ENCODE assay signal across 21 cellular contexts in genomic region chr20:57647006-57647932, GRCh38. TPM values are rescaled to one million over a fixed set of nuclear protein-coding genes. Genes with fewer than 3 reads are reported as not detected.
DNase-seq lines count a peak whose midpoint lies in the region; ATAC-seq and TF ChIP-seq lines count a peak whose summit lies in the region.
"Had no signal": no experiment of that assay in that cellular context is flagged by ENCODE, and none has a peak within 500 bp of the region (broad histone marks: within the 10 kb centered on the region; RNA-seq: fewer than 3 reads in every experiment).

No MANE protein-coding gene starts in this region.

- H4K91ac ChIP-seq in neuronal stem cell (ENCODE audit: low read depth, low read length, poor library complexity) = no peak overlapping the region

- H3K4me2 ChIP-seq in SK-N-SH (no peak overlapping the region), neuronal stem cell (ENCODE audit: insufficient read depth, low read length, poor library complexity, severe bottlenecking) (no peak overlapping the region)
- H3K4me2 ChIP-seq: PC-9 had no signal

- no peak overlapping the region for H3K4ac ChIP-seq in neuronal stem cell (ENCODE audit: low read length)

- no peak overlapping the region for H2AK5ac ChIP-seq in neuronal stem cell (ENCODE audit: low read depth, low read length)

- 81% methylated on average over 12 of the region's 12 CpGs for WGBS in SK-N-SH (ENCODE audit: low lambda C conversion rate)
- 82% methylated on average over 12 of the region's 12 CpGs for WGBS in esophagus muscularis mucosa
- WGBS in neuronal stem cell (ENCODE audit: extremely low coverage in 2 of 2, insufficient read length in 2 of 2, insufficient replicate concordance in 1 of 2), 2 donors = no CpG with 5 or more reads among the region's 12 CpGs

- H3K4me1 ChIP-seq in SK-N-SH (ENCODE audit: control insufficient read depth in 1 of 2, insufficient read depth in 2 of 2, low read depth in 1 of 2, low read length in 1 of 2) (no peaks in the 10 kb centered on the region), esophagus muscularis mucosa (no peaks in the 10 kb centered on the region), neuronal stem cell (ENCODE audit: control insufficient read depth in 2 of 2, insufficient read depth in 1 of 2, low read depth in 1 of 2, low read length in 2 of 2) (no peaks in the 10 kb centered on the region)

- H3K27ac ChIP-seq in SK-N-SH (ENCODE audit: low read depth in 2 of 2, low read length in 1 of 2) = no peak overlapping the region
- peak overlapping the region; percentile 46 for H3K27ac ChIP-seq in 22Rv1
- H3K27ac ChIP-seq in esophagus muscularis mucosa (replicated peaks in 1 of 4) = no peak overlapping the region
- no peak overlapping the region for H3K27ac ChIP-seq in neuronal stem cell (replicated peaks; ENCODE audit: low read length)
- H3K27ac ChIP-seq: PC-9 had no signal

- H3K18ac ChIP-seq in neuronal stem cell (ENCODE audit: low read length) = peak overlapping the region; percentile 13

- no peaks in the 10 kb centered on the region for H3K9me2 ChIP-seq in SK-N-SH

- H3K27me3 ChIP-seq in SK-N-SH (ENCODE audit: insufficient read depth) (no peaks in the 10 kb centered on the region; the same call in 1 of the 2 replicates), esophagus muscularis mucosa (no peaks in the 10 kb centered on the region), neuronal stem cell (ENCODE audit: control insufficient read depth in 3 of 3, insufficient read depth in 3 of 3, low read depth in 1 of 3, low read length in 3 of 3) (peaks cover 0 to under 1% (median 0%) of the 10 kb centered on the region in 3 experiments)

- H2BK12ac ChIP-seq in neuronal stem cell (ENCODE audit: low read length) = no peak overlapping the region

- ATAC-seq in SK-N-SH treated with all-trans-retinoic acid at 6 μM for 48 hours = no peak
- no peak for ATAC-seq in GM21528 (IDR thresholded peaks at IDR 0.05; ENCODE audit: low FRiP score, unreplicated experiment)

- TF ChIP-seq CTCF in SK-N-SH (IDR thresholded peaks at IDR 0.05) = no peak
- no peak for TF ChIP-seq CTCF in 22Rv1 (IDR thresholded peaks at IDR 0.05)
- no peak for TF ChIP-seq CTCF in esophagus muscularis mucosa (IDR thresholded peaks at IDR 0.05)

- H3K79me2 ChIP-seq in SK-N-SH (ENCODE audit: insufficient read depth) = no peaks in the 10 kb centered on the region

- no peak overlapping the region for H2BK120ac ChIP-seq in neuronal stem cell (ENCODE audit: low read depth, low read length)

- H3F3A ChIP-seq in SK-N-SH (replicated peaks; ENCODE audit: insufficient read depth) = no peaks in the 10 kb centered on the region

- H2AFZ ChIP-seq in SK-N-SH (ENCODE audit: low read depth) (no peak overlapping the region), neuronal stem cell (ENCODE audit: low read length) (no peak overlapping the region)
- H2AFZ ChIP-seq: PC-9 had no signal

- H3K36me3 ChIP-seq in SK-N-SH (replicated peaks in 1 of 2; ENCODE audit: control insufficient read depth in 1 of 2, insufficient read depth in 2 of 2, low read length in 1 of 2) (peaks cover 6 to 31% of the 10 kb centered on the region in 2 experiments), esophagus muscularis mucosa (peaks cover 5 to 25% (median 15%) of the 10 kb centered on the region in 4 donors), neuronal stem cell (replicated peaks in 1 of 2; ENCODE audit: control insufficient read depth in 2 of 2, insufficient read depth in 2 of 2, low read length in 2 of 2) (no peaks in the 10 kb centered on the region)

- TF ChIP-seq RAD21 in SK-N-SH (IDR thresholded peaks at IDR 0.05; ENCODE audit: low read length) = no peak

- no peak overlapping the region for H2BK5ac ChIP-seq in neuronal stem cell (ENCODE audit: low read length)

- no peak overlapping the region for H3K14ac ChIP-seq in neuronal stem cell (ENCODE audit: low read length)

- DNase-seq in SK-N-SH (peak; percentile 11), esophagus muscularis mucosa (ENCODE audit: extremely low spot score) (peak; percentile 89), neuronal stem cell (ENCODE audit: low spot score) (no peak), NCI-H774 (lab: John Stamatoyannopoulos, UW) (no peak), ureter (ENCODE audit: low spot score) (no peak)
- DNase-seq: C1 segment of cervical spinal cord, DMS153, EL, HFFc6, KG1, NCI-H1092, NCI-H1694, NCI-H345, NCI-H526 treated with DMSO at 0.1 percent for 48 hours, PC-9, SHP77 treated with DMSO at 0.1 percent for 48 hours had no signal

- intact Hi-C loops in esophagus muscularis mucosa (cut with DNase I) = no loop called here

- no peak for TF ChIP-seq POLR2A in esophagus muscularis mucosa (IDR thresholded peaks at IDR 0.05; ENCODE audit: low read depth)

- no peaks in the 10 kb centered on the region for H4K20me1 ChIP-seq in SK-N-SH (ENCODE audit: insufficient read depth)

- H3K79me1 ChIP-seq in neuronal stem cell (ENCODE audit: low read depth, low read length) = no peaks in the 10 kb centered on the region

- no peak for TF ChIP-seq EP300 in SK-N-SH (IDR thresholded peaks at IDR 0.05; ENCODE audit: borderline replicate concordance in 1 of 2, low read depth in 1 of 2, low read length in 1 of 2)
- no peak for TF ChIP-seq EP300 in esophagus muscularis mucosa (IDR thresholded peaks at IDR 0.05)

- POLR2A ChIA-PET in SK-N-SH (lab: Yijun Ruan, JAX) = no interaction called here

- no peaks in the 10 kb centered on the region for H3K9me3 ChIP-seq in SK-N-SH
- peaks cover 0 to 12% (median 3%) of the 10 kb centered on the region in 4 donors for H3K9me3 ChIP-seq in esophagus muscularis mucosa
- H3K9me3 ChIP-seq in neuronal stem cell (replicated peaks in 1 of 2; ENCODE audit: control insufficient read depth in 2 of 2, insufficient read depth in 1 of 2, low read depth in 1 of 2, low read length in 2 of 2) = peaks cover 0 to 5% of the 10 kb centered on the region in 2 donors

- H3K23ac ChIP-seq in neuronal stem cell (ENCODE audit: low read depth, low read length, poor library complexity) = peak overlapping the region; percentile 52

- CTCF ChIA-PET in SK-N-SH (lab: Yijun Ruan, JAX) = interaction anchor here (0.9 to 2.2 kb wide), 7 partner anchors 45 to 538 kb away, joined by 3 to 12 read pairs (median 3); no protein-coding TSS in a partner anchor

- H3K4me3 ChIP-seq in SK-N-SH (ENCODE audit: low read depth in 2 of 2, low read length in 1 of 2) (no peak overlapping the region), esophagus muscularis mucosa (no peak overlapping the region), neuronal stem cell (ENCODE audit: low read length in 2 of 2) (no peak overlapping the region)
- H3K4me3 ChIP-seq: PC-9 had no signal

- H2BK15ac ChIP-seq in neuronal stem cell (ENCODE audit: low read length) = no peak overlapping the region

- H3K9ac ChIP-seq in SK-N-SH = no peak overlapping the region
- H3K9ac ChIP-seq in neuronal stem cell (ENCODE audit: low read depth, low read length, poor library complexity) = no peak overlapping the region

- no peak overlapping the region for H4K8ac ChIP-seq in neuronal stem cell (ENCODE audit: low read depth, low read length)

TF ChIP-seq in SK-N-SH, 30 proteins besides CTCF, POLR2A, EP300 and RAD21 (continues in another document):
- TF ChIP-seq EZH2phosphoT487 (IDR thresholded peaks at IDR 0.05; ENCODE audit: borderline replicate concordance, low read depth) (no peak), SIN3A (IDR thresholded peaks at IDR 0.05; ENCODE audit: borderline replicate concordance, low read depth, low read length) (no peak), RFX5 (IDR thresholded peaks at IDR 0.05; ENCODE audit: low read length) (no peak)
- TF ChIP-seq, protein P1, sequence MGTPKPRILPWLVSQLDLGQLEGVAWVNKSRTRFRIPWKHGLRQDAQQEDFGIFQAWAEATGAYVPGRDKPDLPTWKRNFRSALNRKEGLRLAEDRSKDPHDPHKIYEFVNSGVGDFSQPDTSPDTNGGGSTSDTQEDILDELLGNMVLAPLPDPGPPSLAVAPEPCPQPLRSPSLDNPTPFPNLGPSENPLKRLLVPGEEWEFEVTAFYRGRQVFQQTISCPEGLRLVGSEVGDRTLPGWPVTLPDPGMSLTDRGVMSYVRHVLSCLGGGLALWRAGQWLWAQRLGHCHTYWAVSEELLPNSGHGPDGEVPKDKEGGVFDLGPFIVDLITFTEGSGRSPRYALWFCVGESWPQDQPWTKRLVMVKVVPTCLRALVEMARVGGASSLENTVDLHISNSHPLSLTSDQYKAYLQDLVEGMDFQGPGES (IDR thresholded peaks at IDR 0.05; ENCODE audit: low read depth, low read length) = no peak

TF ChIP-seq in SK-N-SH treated with all-trans-retinoic acid at 6 μM for 48 hours, 23 proteins besides CTCF, POLR2A, EP300 and RAD21 (continues in another document):
- TF ChIP-seq PATZ1 (CRISPR knock-in tag; IDR thresholded peaks at IDR 0.05; ENCODE audit: borderline replicate concordance) = no peak
- no peak for TF ChIP-seq ZFP3 (CRISPR knock-in tag; IDR thresholded peaks at IDR 0.05)
- TF ChIP-seq ARNTL (CRISPR knock-in tag; IDR thresholded peaks at IDR 0.05; ENCODE audit: borderline replicate concordance, low read depth) = no peak
- no peak for TF ChIP-seq OSR1 (CRISPR knock-in tag; IDR thresholded peaks at IDR 0.05)
- no peak for TF ChIP-seq BACH2 (CRISPR knock-in tag; IDR thresholded peaks at IDR 0.05; ENCODE audit: borderline replicate concordance)

RNA-seq across cellular contexts. Expression of gene ZBP1, which starts 27.0 kb away (rescaled TPM):
- polyA plus RNA-seq in SK-N-SH (2012; rRNA removed) = not detected in 2 replicates
- polyA plus RNA-seq in SK-N-SH (2012; cell fraction: cytosol; rRNA removed) = not detected in 2 replicates
- polyA plus RNA-seq in SK-N-SH (2012; cell fraction: nucleus; rRNA removed) = not detected in 2 replicates
- under 1 TPM in 2 of 4 donors, not detected in 2; 0.33 to 0.75 TPM for total RNA-seq in esophagus muscularis mucosa
- polyA plus RNA-seq in neuronal stem cell (2013, experiment 1 of 2) = not detected
- not detected for polyA plus RNA-seq in neuronal stem cell (2013, experiment 2 of 2)
- 2.4 TPM for total RNA-seq in ureter
- total RNA-seq: A172, H4, HFFc6, PC-9 had no signal

Comparison
In these comparisons a context has a peak if more than half of its experiments do, and no peak if none do; other contexts are left out.
1. DNase-seq: peak in SK-N-SH (single experiment) and esophagus muscularis mucosa (single experiment); none in neuronal stem cell (single experiment), NCI-H774 (single experiment) and ureter (single experiment).